In genomic region chr22:19879996-19880785, GRCh38 we compare ENCODE assay signal across 9 cellular contexts. TPM values are rescaled to one million over a fixed set of nuclear protein-coding genes. Genes with fewer than 3 reads are reported as not detected.
DNase-seq lines count a peak whose midpoint lies in the region; ATAC-seq and TF ChIP-seq lines count a peak whose summit lies in the region.
"Had no signal": no experiment of that assay in that cellular context is flagged by ENCODE, and none has a peak within 500 bp of the region (broad histone marks: within the 10 kb centered on the region; RNA-seq: fewer than 3 reads in every experiment).

No MANE protein-coding gene starts in this region.

- peaks cover 0 to 33% of the 10 kb centered on the region in 2 donors for H3K4me1 ChIP-seq in right atrium auricular region
- peaks cover 56% of the 10 kb centered on the region for H3K4me1 ChIP-seq in mesodermal cell (ENCODE audit: control insufficient read depth, insufficient read depth, low read length, poor library complexity, severe bottlenecking)
- H3K4me1 ChIP-seq in aorta (ENCODE audit: control insufficient read depth in 1 of 2, insufficient read depth in 2 of 2, low read length in 2 of 2), result no peaks in the 10 kb centered on the region

- DNase-seq in Right ventricle myocardium superior (peak; percentile 34), right atrium auricular region (ENCODE audit: low spot score) (no peak), coronary artery (ENCODE audit: low spot score) (peak; percentile 56), aorta (peak; percentile 41 to 70), SHP77 treated with DMSO at 0.1 percent for 48 hours (lab: John Stamatoyannopoulos, UW) (no peak), activated gamma-delta T cell (lab: John Stamatoyannopoulos, UW) (no peak)
- DNase-seq: NCI-H1417 had no signal

- H3K9me3 ChIP-seq in right atrium auricular region (no peaks in the 10 kb centered on the region), mesodermal cell (ENCODE audit: control insufficient read depth, low read length) (no peaks in the 10 kb centered on the region), aorta (ENCODE audit: control insufficient read depth, low read length) (no peaks in the 10 kb centered on the region)

- TF ChIP-seq CTCF in right atrium auricular region (IDR thresholded peaks at IDR 0.05) (no peak), coronary artery (IDR thresholded peaks at IDR 0.05) (no peak)

- no peak for ATAC-seq in Right ventricle myocardium superior (ENCODE audit: poor library complexity)
- no peak for ATAC-seq in aorta (ENCODE audit: low FRiP score)
- ATAC-seq in GM19035 (IDR thresholded peaks at IDR 0.05; ENCODE audit: unreplicated experiment), result no peak

- H3K27ac ChIP-seq in right atrium auricular region (no peak overlapping the region), coronary artery (no peak overlapping the region), mesodermal cell (ENCODE audit: low read depth, low read length, severe bottlenecking) (peak overlapping the region; percentile 95), aorta (ENCODE audit: low read depth in 1 of 2, low read length in 2 of 2) (no peak overlapping the region)

- WGBS in mesodermal cell (ENCODE audit: insufficient coverage in 2 of 2), 2 experiments, result 89 to 91% methylated on average over 24 to 32 of the region's 34 CpGs
- WGBS in aorta, 2 donors, result 93 to 96% methylated on average over 34 of the region's 34 CpGs

- H3K36me3 ChIP-seq in right atrium auricular region (peaks cover 10% of the 10 kb centered on the region), mesodermal cell (ENCODE audit: control insufficient read depth, insufficient read depth, low read length) (peaks cover 4% of the 10 kb centered on the region), aorta (ENCODE audit: control insufficient read depth in 1 of 2, insufficient read depth in 2 of 2, low read length in 1 of 2) (no peaks in the 10 kb centered on the region)

- no peaks in the 10 kb centered on the region for H3K27me3 ChIP-seq in right atrium auricular region
- H3K27me3 ChIP-seq in aorta (ENCODE audit: control insufficient read depth in 1 of 2, insufficient read depth in 2 of 2, low read length in 1 of 2), result no peaks in the 10 kb centered on the region

- no peak overlapping the region for H3K4me3 ChIP-seq in right atrium auricular region
- peak overlapping the region; percentile 50 for H3K4me3 ChIP-seq in coronary artery
- H3K4me3 ChIP-seq in mesodermal cell (ENCODE audit: extremely low read depth, insufficient read depth, low read length, poor library complexity, severe bottlenecking), result peak overlapping the region; percentile 22
- H3K4me3 ChIP-seq in aorta (ENCODE audit: low read length in 2 of 2), result no peak overlapping the region

- intact Hi-C loops in Right ventricle myocardium superior (cut with DNase I) (no loop called here), aorta (cut with DNase I) (no loop called here)

RNA-seq across cellular contexts. Expression of gene GNB1L, which starts 25.5 kb away (rescaled TPM):
- 2.5 TPM for total RNA-seq in Right ventricle myocardium superior
- total RNA-seq in right atrium auricular region, result 1 to 10 TPM; 2.6 to 4.7 TPM
- polyA plus RNA-seq in mesodermal cell (2013, experiment 1 of 2), result 8.4 TPM
- polyA plus RNA-seq in mesodermal cell (2013, experiment 2 of 2), result 7.7 TPM
- total RNA-seq in aorta, result 1 to 10 TPM; 4.7 to 5.0 TPM
- polyA plus RNA-seq in aorta, result 10 to 100 TPM in 1 of 2 donors, 1 to 10 TPM in 1; 4.3 to 12.6 TPM

RNA-seq across cellular contexts. Expression of gene RTL10, which starts 25.5 kb away (rescaled TPM):
- total RNA-seq in Right ventricle myocardium superior (6.2 TPM), right atrium auricular region (1 to 10 TPM; 7.9 to 8.1 TPM), aorta (10 to 100 TPM in 1 of 2 donors, 1 to 10 TPM in 1; 7.7 to 16.6 TPM)
- polyA plus RNA-seq in mesodermal cell (2013, experiment 1 of 2), result 9.7 TPM
- polyA plus RNA-seq in mesodermal cell (2013, experiment 2 of 2), result 8.9 TPM
- polyA plus RNA-seq in aorta, result 1 to 10 TPM; 5.5 to 8.0 TPM

Comparison
In these comparisons a context has a peak if more than half of its experiments do, and no peak if none do; other contexts are left out.
1. DNase-seq: peak in Right ventricle myocardium superior (single experiment), coronary artery (single experiment) and aorta (2 of 2); none in right atrium auricular region (single experiment), SHP77 treated with DMSO at 0.1 percent for 48 hours (single experiment) and activated gamma-delta T cell (single experiment).
2. H3K4me3 ChIP-seq: peak in coronary artery (single experiment) and mesodermal cell (single experiment); none in right atrium auricular region (0 of 2) and aorta (0 of 2).